Comparison of ENCODE assay signal across 11 cellular contexts in genomic region chr3:128217702-128218475, GRCh38.
DNase-seq lines count a peak whose midpoint lies in the region; ATAC-seq and TF ChIP-seq lines count a peak whose summit lies in the region.
"Had no signal": no experiment of that assay in that cellular context is flagged by ENCODE, and none has a peak within 500 bp of the region (broad histone marks: within the 10 kb centered on the region; RNA-seq: fewer than 3 reads in every experiment).

No MANE protein-coding gene starts in this region.

- H2BK5ac ChIP-seq in trophoblast cell (ENCODE audit: low read depth, low read length, poor library complexity): peak overlapping the region; percentile 66

- no peak for TF ChIP-seq CTCF in WTC11 (IDR thresholded peaks at IDR 0.05)

- DNase-seq in NCI-H510A treated with DMSO at 0.1 percent for 48 hours (lab: John Stamatoyannopoulos, UW): peak; percentile 6
- DNase-seq in NCI-H510A (lab: John Stamatoyannopoulos, UW): no peak
- no peak for DNase-seq in WTC11 (ENCODE audit: low spot score)
- DNase-seq in trophoblast cell: no peak
- no peak for DNase-seq in medulla oblongata (ENCODE audit: extremely low spot score)
- DNase-seq in AG08395 (ENCODE audit: low spot score): no peak
- no peak for DNase-seq in UCSD-AML1 (lab: John Stamatoyannopoulos, UW; ENCODE audit: unreplicated experiment)
- DNase-seq: activated CD8-positive, alpha-beta memory T cell treated with anti-CD3 and anti-CD28 coated beads for 24 hours; colonic mucosa had no signal

- H3K4me3 ChIP-seq in trophoblast cell (ENCODE audit: low read depth, low read length): no peak overlapping the region
- H3K4me3 ChIP-seq: colonic mucosa, prostate gland had no signal

- H3K79me2 ChIP-seq in trophoblast cell (ENCODE audit: control insufficient read depth, insufficient read depth, low read length, poor library complexity): no peaks in the 10 kb centered on the region

- H3K27ac Mint-ChIP-seq in WTC11: no peak overlapping the region

- no peaks in the 10 kb centered on the region for H3K27me3 Mint-ChIP-seq in WTC11 (ENCODE audit: low read depth)

- no peak overlapping the region for H3K4me2 ChIP-seq in trophoblast cell (ENCODE audit: low read length)

- H3K9me3 Mint-ChIP-seq in WTC11: peaks cover 19% of the 10 kb centered on the region

- H4K8ac ChIP-seq in trophoblast cell (ENCODE audit: low read depth, low read length): peak overlapping the region; percentile 42

- H3K79me1 ChIP-seq in trophoblast cell (ENCODE audit: low read length): peaks cover 7% of the 10 kb centered on the region

- no peak overlapping the region for H3K23ac ChIP-seq in trophoblast cell (ENCODE audit: low read length)

- H3K4ac ChIP-seq in trophoblast cell (ENCODE audit: low read depth, low read length): peak overlapping the region; percentile 50

- peak overlapping the region; percentile 59 for H2BK12ac ChIP-seq in trophoblast cell (ENCODE audit: low read length)

- no peak overlapping the region for H4K12ac ChIP-seq in trophoblast cell (ENCODE audit: low read depth, low read length)

- no peaks in the 10 kb centered on the region for H3K9me3 ChIP-seq in trophoblast cell (ENCODE audit: insufficient read depth, low read depth, low read length)
- H3K9me3 ChIP-seq: colonic mucosa, prostate gland had no signal

- H3K36me3 ChIP-seq in trophoblast cell (ENCODE audit: control insufficient read depth in 1 of 2, insufficient read depth in 2 of 2, low read length in 2 of 2): no peaks in the 10 kb centered on the region
- H3K36me3 ChIP-seq: colonic mucosa, prostate gland had no signal

- H2AK5ac ChIP-seq in trophoblast cell (ENCODE audit: low read length): no peak overlapping the region

- H3K4me1 Mint-ChIP-seq in WTC11: peaks cover 14% of the 10 kb centered on the region

- WGBS in trophoblast cell (ENCODE audit: extremely low coverage, insufficient coverage, insufficient read length): no CpG with 5 or more reads among the region's 5 CpGs

- peaks cover 6 to 13% of the 10 kb centered on the region in 2 experiments for H3K4me1 ChIP-seq in trophoblast cell (ENCODE audit: control insufficient read depth in 1 of 2, insufficient read depth in 2 of 2, low read length in 2 of 2)
- H3K4me1 ChIP-seq: colonic mucosa, prostate gland had no signal

- H3K9ac ChIP-seq in trophoblast cell (ENCODE audit: low read length): no peak overlapping the region

- no peaks in the 10 kb centered on the region for H3K27me3 ChIP-seq in trophoblast cell (ENCODE audit: insufficient read depth, low read length)
- H3K27me3 ChIP-seq: colonic mucosa had no signal

- no peak overlapping the region for H2AFZ ChIP-seq in trophoblast cell (ENCODE audit: insufficient read depth, low read length, poor library complexity)

- ATAC-seq in HG03565 (IDR thresholded peaks at IDR 0.05; ENCODE audit: unreplicated experiment) (peak; percentile 45), WTC11 (no peak)

- POLR2A ChIA-PET in WTC11 (lab: Charles Lee): no interaction called here

- H3K4me3 Mint-ChIP-seq in WTC11: no peak overlapping the region

- H2BK120ac ChIP-seq in trophoblast cell (ENCODE audit: insufficient read depth, low read length, poor library complexity): peak overlapping the region; percentile 56

- no peak overlapping the region for H3K14ac ChIP-seq in trophoblast cell (ENCODE audit: low read length)

- H3K36me3 Mint-ChIP-seq in WTC11: peaks cover 23% of the 10 kb centered on the region

- H3K18ac ChIP-seq in trophoblast cell (ENCODE audit: low read length): peak overlapping the region; percentile 75

- peak overlapping the region; percentile 81 for H4K91ac ChIP-seq in trophoblast cell (ENCODE audit: low read depth, low read length)

- CTCF ChIA-PET in WTC11 (lab: Charles Lee): interaction anchor here (0.9 kb wide), 1 partner anchor 8 kb away, joined by 4 read pairs; no protein-coding TSS in a partner anchor

- peak overlapping the region; percentile 52 for H3K27ac ChIP-seq in trophoblast cell (ENCODE audit: low read depth, low read length)
- H3K27ac ChIP-seq: colonic mucosa, prostate gland had no signal

TF ChIP-seq in WTC11, 78 proteins besides CTCF, POLR2A, EP300 and RAD21:
- TF ChIP-seq GABPB1 (CRISPR knock-in tag; IDR thresholded peaks at IDR 0.05) (peak; percentile 95), NR2C2 (CRISPR knock-in tag; IDR thresholded peaks at IDR 0.05) (no peak), NFATC4 (CRISPR knock-in tag; IDR thresholded peaks at IDR 0.05) (no peak), MLX (CRISPR knock-in tag; IDR thresholded peaks at IDR 0.05) (no peak)
TF ChIP-seq in WTC11: peak in this region for 1.
